Comparison of ENCODE assay signal across 10 cellular contexts in the genomic region with DNA sequence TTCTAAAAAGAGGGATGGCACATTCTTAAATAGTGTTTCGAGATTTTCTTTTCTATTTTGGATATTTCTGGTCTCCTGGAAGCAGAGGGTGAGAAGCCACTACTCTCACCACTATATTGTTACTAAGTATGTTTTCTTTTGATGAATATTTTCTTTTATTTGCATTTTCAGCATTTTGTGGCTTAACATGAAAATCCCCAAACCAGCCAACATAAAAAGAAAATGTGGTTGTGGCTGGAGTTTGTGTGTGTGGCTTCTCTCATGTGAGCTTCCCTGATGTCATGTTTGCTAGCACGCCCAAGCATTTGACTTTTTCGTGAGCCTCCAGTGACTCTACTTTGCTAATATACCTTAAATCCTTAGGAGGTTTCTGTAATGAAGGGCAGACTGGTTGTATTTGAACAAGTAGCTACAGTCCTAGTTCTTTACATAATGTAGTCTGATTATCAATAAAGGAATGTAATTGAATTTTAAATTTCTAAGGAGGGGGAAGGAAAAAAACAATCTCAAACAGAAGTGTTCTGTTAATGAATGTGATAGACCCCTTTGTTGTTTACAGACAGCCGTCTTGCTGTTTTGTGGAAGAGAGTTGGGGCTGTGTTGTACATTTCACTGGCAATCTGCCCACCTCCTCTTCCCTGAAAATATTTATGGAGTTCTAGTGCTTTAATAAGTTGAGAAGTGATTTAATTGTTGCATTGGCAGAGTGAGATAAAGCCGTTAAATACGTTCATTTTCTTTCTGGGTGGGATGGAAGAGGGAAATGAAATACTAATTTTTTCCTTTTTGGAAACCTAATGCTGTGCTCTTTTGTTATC.
DNase-seq lines count a peak whose midpoint lies in the region; ATAC-seq and TF ChIP-seq lines count a peak whose summit lies in the region.
"Had no signal": no experiment of that assay in that cellular context is flagged by ENCODE, and none has a peak within 500 bp of the region (broad histone marks: within the 10 kb centered on the region; RNA-seq: fewer than 3 reads in every experiment).

No MANE protein-coding gene starts in this region.

- H3K36me3 Mint-ChIP-seq in CD4-positive, alpha-beta T cell (ENCODE audit: low read depth), result no peaks in the 10 kb centered on the region

- 62 to 66% methylated on average over 6 of the region's 6 CpGs for WGBS in transverse colon (ENCODE audit: low coverage in 1 of 2), 2 donors

- TF ChIP-seq POLR2A in transverse colon (IDR thresholded peaks at IDR 0.05), result no peak

- POLR2A ChIA-PET in CD4-positive, alpha-beta T cell (lab: Charles Lee), result no interaction called here

- in situ Hi-C loops in transverse colon (cut with MboI; ENCODE audit: low pct_ligation_motif_present in 1 of 4, low pct_unique_long_range_greater_than_20kb in 1 of 4, low sequenced_read_pairs in 3 of 4), result no loop called here

- no peak overlapping the region for H3K27ac ChIP-seq in CD4-positive, alpha-beta T cell (ENCODE audit: low read depth, low read length)
- peak overlapping the region in 2 of 4 donors; percentile 14 to 29 for H3K27ac ChIP-seq in transverse colon

- ATAC-seq in CD4-positive, alpha-beta T cell (ENCODE audit: poor library complexity), result peak; percentile 17
- ATAC-seq in GM18861 (IDR thresholded peaks at IDR 0.05; ENCODE audit: unreplicated experiment), result peak; percentile 88
- peak; percentile 66 for ATAC-seq in HG02642 (IDR thresholded peaks at IDR 0.05; ENCODE audit: poor library complexity, unreplicated experiment)

- H3K4me3 Mint-ChIP-seq in CD4-positive, alpha-beta T cell, result no peak overlapping the region
- H3K4me3 Mint-ChIP-seq: neural crest cell had no signal

- H3K9me3 ChIP-seq in CD4-positive, alpha-beta T cell (ENCODE audit: control insufficient read depth, low read length), result no peaks in the 10 kb centered on the region
- no peaks in the 10 kb centered on the region for H3K9me3 ChIP-seq in transverse colon

- H3K4me3 ChIP-seq in Jurkat, Clone E6-1 (ENCODE audit: low read length), result no peak overlapping the region
- no peak overlapping the region for H3K4me3 ChIP-seq in transverse colon

- intact Hi-C loops in CD4-positive, alpha-beta T cell (cut with DNase I, micrococcal nuclease), result no loop called here
- intact Hi-C loops in posterior cingulate gyrus (cut with DNase I) (no loop called here), transverse colon (cut with DNase I; ENCODE audit: low total_unique reads) (no loop called here)

- no peak for DNase-seq in CD4-positive, alpha-beta T cell
- DNase-seq in Jurkat, Clone E6-1 (ENCODE audit: low read depth, low spot score), result peak; percentile 68
- DNase-seq in NCI-H510A treated with DMSO at 0.1 percent for 48 hours (lab: John Stamatoyannopoulos, UW), result no peak
- DNase-seq in NCI-H1436 (lab: John Stamatoyannopoulos, UW), result no peak
- DNase-seq in posterior cingulate gyrus, result no peak
- DNase-seq in transverse colon, result no peak
- DNase-seq: activated T-cell treated with anti-CD3 and anti-CD28 coated beads for 4 hours had no signal

- no peaks in the 10 kb centered on the region for H3K27me3 ChIP-seq in CD4-positive, alpha-beta T cell (ENCODE audit: control insufficient read depth, insufficient read depth, low read length)
- no peaks in the 10 kb centered on the region for H3K27me3 ChIP-seq in transverse colon

- no peaks in the 10 kb centered on the region for H3K36me3 ChIP-seq in transverse colon

- H3K9me3 Mint-ChIP-seq in CD4-positive, alpha-beta T cell, result no peaks in the 10 kb centered on the region
- H3K9me3 Mint-ChIP-seq: neural crest cell had no signal

- no peak overlapping the region for H3K27ac Mint-ChIP-seq in CD4-positive, alpha-beta T cell

- H3K4me1 Mint-ChIP-seq in CD4-positive, alpha-beta T cell (ENCODE audit: low read depth), result no peaks in the 10 kb centered on the region

- H3K4me1 ChIP-seq in transverse colon, result peaks cover 0 to 38% (median 2%) of the 10 kb centered on the region in 4 donors

- no peak for TF ChIP-seq EP300 in transverse colon (IDR thresholded peaks at IDR 0.05; ENCODE audit: low read depth)

- no peak for TF ChIP-seq CTCF in CD4-positive, alpha-beta T cell (IDR thresholded peaks at IDR 0.05)
- no peak for TF ChIP-seq CTCF in transverse colon (IDR thresholded peaks at IDR 0.05)

- no peaks in the 10 kb centered on the region for H3K27me3 Mint-ChIP-seq in CD4-positive, alpha-beta T cell

- CTCF ChIA-PET in CD4-positive, alpha-beta T cell (lab: Charles Lee), result interaction anchor here (1.4 kb wide), 1 partner anchor 24 kb away, joined by 3 read pairs; no protein-coding TSS in a partner anchor

Comparison
In these comparisons a context has a peak if more than half of its experiments do, and no peak if none do; other contexts are left out.
1. ATAC-seq: peak in every context shown above with its lines; median percentile 88 in GM18861; 66 in HG02642; 17 in CD4-positive, alpha-beta T cell.